11 cellular contexts compared by ENCODE assay signal in the genomic region with DNA sequence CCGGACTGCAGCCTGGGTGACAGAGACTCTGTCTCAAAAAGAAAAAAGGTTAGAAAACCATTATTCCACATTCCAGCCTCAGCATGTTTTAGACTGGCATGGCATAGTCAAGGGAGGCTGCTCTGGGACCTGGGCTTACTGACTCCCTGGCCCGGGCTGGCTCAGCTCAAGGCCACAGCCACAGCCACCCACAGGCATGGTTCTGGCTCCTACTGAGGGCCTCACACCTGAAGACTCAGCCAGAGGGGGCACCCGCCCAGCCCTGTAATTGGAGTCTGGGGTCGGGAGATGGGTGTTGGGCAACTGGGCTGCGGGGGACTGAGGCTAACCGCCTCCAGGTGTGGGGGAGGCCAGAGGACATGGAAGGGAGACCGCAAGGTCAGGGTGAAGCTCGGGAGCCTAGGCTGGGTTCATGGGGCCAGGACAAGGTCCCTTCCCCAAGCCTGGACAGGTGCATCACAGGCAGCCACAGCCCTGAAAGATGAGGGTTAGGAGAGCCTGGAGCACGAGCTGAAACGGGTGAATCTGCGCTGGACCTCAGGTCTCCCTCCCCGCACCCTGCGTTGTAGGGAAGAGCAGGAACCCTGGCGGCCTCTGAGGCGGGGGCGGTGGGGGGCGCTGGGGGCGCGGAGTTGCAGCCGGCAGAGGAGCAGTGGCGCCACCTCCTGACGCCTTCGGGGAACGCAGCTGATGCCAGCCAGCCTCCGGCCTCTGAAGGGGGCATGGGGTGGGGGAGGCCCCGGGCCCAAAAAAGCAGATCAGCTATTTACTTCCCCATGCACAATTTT.
A peak's percentile ranks its signal among the peaks of the same experiment; 100 is the strongest.
DNase-seq lines count a peak whose midpoint lies in the region; ATAC-seq, FAIRE-seq and TF ChIP-seq lines count a peak whose summit lies in the region.
"Had no signal": no experiment of that assay in that cellular context is flagged by ENCODE, and none has a peak within 500 bp of the region (broad histone marks: within the 10 kb centered on the region; RNA-seq: fewer than 3 reads in every experiment).

No MANE protein-coding gene starts in this region.

- H3K79me2 ChIP-seq in SU-DHL-6 (ENCODE audit: insufficient read depth, low read length) (no peaks in the 10 kb centered on the region), keratinocyte (ENCODE audit: control insufficient read depth, insufficient read depth, low read length) (no peaks in the 10 kb centered on the region)

- no peak overlapping the region for H2AFZ ChIP-seq in SU-DHL-6 (ENCODE audit: low read depth, low read length, severe bottlenecking)
- no peak overlapping the region for H2AFZ ChIP-seq in keratinocyte (ENCODE audit: control insufficient read depth, low read length)

- H3K4me2 ChIP-seq in SU-DHL-6 (ENCODE audit: low read depth, low read length, poor library complexity, severe bottlenecking) (no peak overlapping the region), keratinocyte (ENCODE audit: control insufficient read depth, extremely low read depth, insufficient read depth, low read depth, low read length) (no peak overlapping the region)

- TF ChIP-seq CTCF in AG09309 (IDR thresholded peaks at IDR 0.05; ENCODE audit: control insufficient read depth, insufficient read depth, low read depth, low read length, missing control alignments) (peak; percentile 56), GM10266 (IDR thresholded peaks at IDR 0.05; ENCODE audit: control insufficient read depth, insufficient read depth, low read depth, missing control alignments) (peak; percentile 34), SU-DHL-6 (IDR thresholded peaks at IDR 0.05; ENCODE audit: insufficient read depth, low read length, poor library complexity, severe bottlenecking) (peak; percentile 40), keratinocyte (optimal IDR thresholded peaks at IDR 0.05 in 1 of 3, IDR thresholded peaks at IDR 0.05 in 1 of 3, conservative IDR thresholded peaks at IDR 0.05 in 1 of 3; ENCODE audit: extremely low read depth in 1 of 3, insufficient read depth in 2 of 3, low read length in 3 of 3) (peak in 2 of 3 experiments; percentile 26 to 42)

- H3K9me2 ChIP-seq in SU-DHL-6 (replicated peaks; ENCODE audit: insufficient read depth, low read length): no peaks in the 10 kb centered on the region

- H3K27ac ChIP-seq in SU-DHL-6 (ENCODE audit: low read depth, low read length): no peak overlapping the region
- H3K27ac ChIP-seq in keratinocyte (ENCODE audit: control insufficient read depth, insufficient read depth, low read length): no peak overlapping the region
- H3K27ac ChIP-seq: colonic mucosa had no signal

- H3K4me3 ChIP-seq in AG09309 (ENCODE audit: control insufficient read depth, low read depth, low read length) (no peak overlapping the region), SU-DHL-6 (ENCODE audit: insufficient read depth, low read length, poor library complexity, severe bottlenecking) (no peak overlapping the region), keratinocyte (ENCODE audit: control insufficient read depth in 2 of 3, extremely low read depth in 1 of 3, insufficient read depth in 2 of 3, low read depth in 1 of 3, low read length in 3 of 3) (no peak overlapping the region)
- H3K4me3 ChIP-seq: colonic mucosa had no signal

- H3K9me1 ChIP-seq in keratinocyte (ENCODE audit: control insufficient read depth, extremely low read depth, insufficient read depth, low read length): no peaks in the 10 kb centered on the region

- no peaks in the 10 kb centered on the region for H3F3A ChIP-seq in SU-DHL-6 (ENCODE audit: insufficient read depth)

- no peak for FAIRE-seq in keratinocyte (lab: Jason Lieb, UNC)
- FAIRE-seq: G401.6 had no signal

- H3K9me3 ChIP-seq in SU-DHL-6 (ENCODE audit: insufficient read depth, low read length): no peaks in the 10 kb centered on the region
- no peaks in the 10 kb centered on the region for H3K9me3 ChIP-seq in keratinocyte (ENCODE audit: control insufficient read depth, low read depth, low read length)
- H3K9me3 ChIP-seq: colonic mucosa had no signal

- DNase-seq in AG09309 (ENCODE audit: low read depth) (no peak), GM10266 (ENCODE audit: extremely low spot score) (no peak), keratinocyte (ENCODE audit: low read depth, low spot score) (no peak)
- DNase-seq in activated CD4-positive, CD25-positive, alpha-beta regulatory T cell (lab: John Stamatoyannopoulos, UW): no peak
- DNase-seq: colonic mucosa, NCI-H1436 treated with DMSO at 0.1 percent for 48 hours had no signal

- no peak overlapping the region for H3K9ac ChIP-seq in SU-DHL-6 (ENCODE audit: low read length)
- H3K9ac ChIP-seq in keratinocyte (ENCODE audit: control insufficient read depth, extremely low read depth, insufficient read depth, low read length): no peak overlapping the region

- H3K27me3 ChIP-seq in SU-DHL-6 (ENCODE audit: low read length) (no peaks in the 10 kb centered on the region), keratinocyte (ENCODE audit: control insufficient read depth, extremely low read depth, insufficient read depth, low read length) (no peaks in the 10 kb centered on the region)
- H3K27me3 ChIP-seq: colonic mucosa had no signal

- H3K36me3 ChIP-seq in SU-DHL-6 (ENCODE audit: low read length) (no peaks in the 10 kb centered on the region), keratinocyte (ENCODE audit: control insufficient read depth in 2 of 2, extremely low read depth in 1 of 2, insufficient read depth in 2 of 2, low read length in 2 of 2) (no peaks in the 10 kb centered on the region)
- H3K36me3 ChIP-seq: colonic mucosa had no signal

- ATAC-seq in HG03520 (IDR thresholded peaks at IDR 0.05; ENCODE audit: unreplicated experiment): no peak
- ATAC-seq in HG02884 (IDR thresholded peaks at IDR 0.05; ENCODE audit: unreplicated experiment): no peak
- no peak for ATAC-seq in HG03196 (IDR thresholded peaks at IDR 0.05; ENCODE audit: unreplicated experiment)

- H3K4me1 ChIP-seq in keratinocyte (ENCODE audit: control insufficient read depth, extremely low read depth, insufficient read depth, low read length): no peaks in the 10 kb centered on the region
- H3K4me1 ChIP-seq: colonic mucosa had no signal

- dilution Hi-C loops in keratinocyte (cut with MboI; ENCODE audit: extremely low pct_ligation_motif_present, low sequenced_read_pairs): no loop called here

- no peaks in the 10 kb centered on the region for H4K20me1 ChIP-seq in SU-DHL-6 (ENCODE audit: low read depth, low read length)
- no peaks in the 10 kb centered on the region for H4K20me1 ChIP-seq in keratinocyte (ENCODE audit: control insufficient read depth, extremely low read depth, insufficient read depth, low read length)
